In the genomic region with DNA sequence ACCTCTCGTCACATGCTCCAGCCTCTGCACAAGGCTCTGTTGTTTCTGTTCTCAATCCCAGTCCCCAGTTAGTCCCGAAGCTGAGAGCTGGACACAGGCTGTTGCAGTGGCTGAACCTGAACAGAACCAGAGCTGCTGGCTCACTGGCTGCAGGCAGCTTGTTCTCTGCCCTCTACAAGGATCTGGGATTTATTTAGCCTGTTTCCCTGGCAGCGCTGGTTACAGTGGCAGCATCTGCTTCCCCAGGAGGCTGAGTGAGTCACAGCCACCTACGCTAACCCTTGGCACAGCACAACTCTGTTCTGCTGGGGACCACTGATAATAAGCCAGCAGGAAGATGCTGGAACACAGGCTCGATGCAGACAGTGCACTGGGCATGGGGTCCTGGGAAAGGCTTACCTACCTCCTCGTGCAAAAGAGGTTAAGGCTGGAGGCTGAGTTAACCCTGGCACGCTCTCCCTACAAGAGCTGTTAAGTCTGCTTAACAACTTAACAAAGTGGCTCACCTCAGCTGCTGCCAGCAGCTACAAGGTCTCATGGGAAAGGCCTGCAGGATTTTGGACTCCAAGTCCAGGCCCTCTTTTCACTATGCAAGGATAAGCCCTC, we compare ENCODE assay signal across 9 cellular contexts.
DNase-seq lines count a peak whose midpoint lies in the region; ATAC-seq and TF ChIP-seq lines count a peak whose summit lies in the region.
"Had no signal": no experiment of that assay in that cellular context is flagged by ENCODE, and none has a peak within 500 bp of the region (broad histone marks: within the 10 kb centered on the region; RNA-seq: fewer than 3 reads in every experiment).

No MANE protein-coding gene starts in this region.

- no peaks in the 10 kb centered on the region for H3K27me3 ChIP-seq in MG63

- no peak overlapping the region for H3K4me3 Mint-ChIP-seq in activated naive CD4-positive, alpha-beta T cell treated with anti-CD3 and anti-CD28 coated beads, Interleukin-2, amount 10 ng/mL, durations not matched to agents 7 days and 5 days

- DNase-seq in AG09309 (ENCODE audit: low read depth): peak; percentile 79
- peak; percentile 87 for DNase-seq in MG63
- DNase-seq in cerebellum (ENCODE audit: low spot score): peak; percentile 45
- peak; percentile 85 to 92 for DNase-seq in lung microvascular endothelial cell (ENCODE audit: low read depth in 2 of 2)
- DNase-seq in left lobe of liver (ENCODE audit: low spot score): no peak
- DNase-seq in NCI-H1436 (lab: John Stamatoyannopoulos, UW): no peak
- no peak for DNase-seq in activated naive CD4-positive, alpha-beta T cell treated with anti-CD3 and anti-CD28 coated beads, Interleukin-2, amount 10 ng/mL, durations not matched to agents 7 days and 5 days
- DNase-seq: NCI-H187 treated with DMSO at 0.1 percent for 48 hours had no signal

- no peak overlapping the region for H3K27ac Mint-ChIP-seq in activated naive CD4-positive, alpha-beta T cell treated with anti-CD3 and anti-CD28 coated beads, Interleukin-2, amount 10 ng/mL, durations not matched to agents 7 days and 5 days

- no peaks in the 10 kb centered on the region for H3K36me3 ChIP-seq in MG63

- TF ChIP-seq CTCF in AG09309 (IDR thresholded peaks at IDR 0.05; ENCODE audit: control insufficient read depth, insufficient read depth, low read depth, low read length, missing control alignments): no peak

- no peaks in the 10 kb centered on the region for H3K9me3 ChIP-seq in MG63

- no peak for ATAC-seq in left lobe of liver
- no peak for ATAC-seq in GM21360 (IDR thresholded peaks at IDR 0.05; ENCODE audit: unreplicated experiment)

- no peaks in the 10 kb centered on the region for H3K36me3 Mint-ChIP-seq in activated naive CD4-positive, alpha-beta T cell treated with anti-CD3 and anti-CD28 coated beads, Interleukin-2, amount 10 ng/mL, durations not matched to agents 7 days and 5 days

- CTCF ChIA-PET in activated naive CD4-positive, alpha-beta T cell treated with anti-CD3 and anti-CD28 coated beads, Interleukin-2, amount 10 ng/mL, durations not matched to agents 7 days and 5 days (lab: Charles Lee): no interaction called here

- peaks cover 16% of the 10 kb centered on the region for H3K27me3 Mint-ChIP-seq in activated naive CD4-positive, alpha-beta T cell treated with anti-CD3 and anti-CD28 coated beads, Interleukin-2, amount 10 ng/mL, durations not matched to agents 7 days and 5 days

- H3K9me3 Mint-ChIP-seq in activated naive CD4-positive, alpha-beta T cell treated with anti-CD3 and anti-CD28 coated beads, Interleukin-2, amount 10 ng/mL, durations not matched to agents 7 days and 5 days: peaks cover 2% of the 10 kb centered on the region

- H3K4me3 ChIP-seq in AG09309 (ENCODE audit: control insufficient read depth, low read depth, low read length) (no peak overlapping the region), MG63 (no peak overlapping the region)

- no peaks in the 10 kb centered on the region for H3K4me1 Mint-ChIP-seq in activated naive CD4-positive, alpha-beta T cell treated with anti-CD3 and anti-CD28 coated beads, Interleukin-2, amount 10 ng/mL, durations not matched to agents 7 days and 5 days

Comparison
In these comparisons a context has a peak if more than half of its experiments do, and no peak if none do; other contexts are left out.
1. DNase-seq: peak in AG09309 (single experiment), MG63 (single experiment), cerebellum (single experiment) and lung microvascular endothelial cell (2 of 2); none in left lobe of liver (single experiment), NCI-H1436 (single experiment) and activated naive CD4-positive, alpha-beta T cell treated with anti-CD3 and anti-CD28 coated beads, Interleukin-2, amount 10 ng/mL, durations not matched to agents 7 days and 5 days (single experiment).